Comparison of ENCODE assay signal across 1 cellular context in the genomic region with DNA sequence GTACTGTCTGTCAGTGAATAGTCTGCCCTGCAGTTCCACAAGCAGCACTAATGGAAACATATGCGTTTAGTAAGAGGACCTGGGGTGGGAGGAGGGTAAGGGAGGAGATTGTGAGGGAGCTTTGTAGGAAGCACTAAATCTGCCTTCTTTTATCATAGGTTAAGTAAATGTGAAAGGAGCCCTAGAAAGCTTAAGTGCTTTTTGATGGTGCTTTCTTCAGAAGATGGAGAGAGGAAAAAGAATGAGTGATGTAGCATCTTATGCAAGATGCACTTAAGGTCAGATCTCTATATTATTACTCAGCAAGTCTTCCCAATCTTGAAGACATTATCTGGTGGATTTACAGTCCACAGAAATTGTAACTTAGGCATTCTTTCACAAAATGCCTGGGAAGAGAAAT.
TF ChIP-seq lines count a peak whose summit lies in the region.

No MANE protein-coding gene starts in this region.

TF ChIP-seq in GM23338, 12 proteins besides CTCF, POLR2A, EP300 and RAD21 (continued from another document):
- TF ChIP-seq, protein P1, sequence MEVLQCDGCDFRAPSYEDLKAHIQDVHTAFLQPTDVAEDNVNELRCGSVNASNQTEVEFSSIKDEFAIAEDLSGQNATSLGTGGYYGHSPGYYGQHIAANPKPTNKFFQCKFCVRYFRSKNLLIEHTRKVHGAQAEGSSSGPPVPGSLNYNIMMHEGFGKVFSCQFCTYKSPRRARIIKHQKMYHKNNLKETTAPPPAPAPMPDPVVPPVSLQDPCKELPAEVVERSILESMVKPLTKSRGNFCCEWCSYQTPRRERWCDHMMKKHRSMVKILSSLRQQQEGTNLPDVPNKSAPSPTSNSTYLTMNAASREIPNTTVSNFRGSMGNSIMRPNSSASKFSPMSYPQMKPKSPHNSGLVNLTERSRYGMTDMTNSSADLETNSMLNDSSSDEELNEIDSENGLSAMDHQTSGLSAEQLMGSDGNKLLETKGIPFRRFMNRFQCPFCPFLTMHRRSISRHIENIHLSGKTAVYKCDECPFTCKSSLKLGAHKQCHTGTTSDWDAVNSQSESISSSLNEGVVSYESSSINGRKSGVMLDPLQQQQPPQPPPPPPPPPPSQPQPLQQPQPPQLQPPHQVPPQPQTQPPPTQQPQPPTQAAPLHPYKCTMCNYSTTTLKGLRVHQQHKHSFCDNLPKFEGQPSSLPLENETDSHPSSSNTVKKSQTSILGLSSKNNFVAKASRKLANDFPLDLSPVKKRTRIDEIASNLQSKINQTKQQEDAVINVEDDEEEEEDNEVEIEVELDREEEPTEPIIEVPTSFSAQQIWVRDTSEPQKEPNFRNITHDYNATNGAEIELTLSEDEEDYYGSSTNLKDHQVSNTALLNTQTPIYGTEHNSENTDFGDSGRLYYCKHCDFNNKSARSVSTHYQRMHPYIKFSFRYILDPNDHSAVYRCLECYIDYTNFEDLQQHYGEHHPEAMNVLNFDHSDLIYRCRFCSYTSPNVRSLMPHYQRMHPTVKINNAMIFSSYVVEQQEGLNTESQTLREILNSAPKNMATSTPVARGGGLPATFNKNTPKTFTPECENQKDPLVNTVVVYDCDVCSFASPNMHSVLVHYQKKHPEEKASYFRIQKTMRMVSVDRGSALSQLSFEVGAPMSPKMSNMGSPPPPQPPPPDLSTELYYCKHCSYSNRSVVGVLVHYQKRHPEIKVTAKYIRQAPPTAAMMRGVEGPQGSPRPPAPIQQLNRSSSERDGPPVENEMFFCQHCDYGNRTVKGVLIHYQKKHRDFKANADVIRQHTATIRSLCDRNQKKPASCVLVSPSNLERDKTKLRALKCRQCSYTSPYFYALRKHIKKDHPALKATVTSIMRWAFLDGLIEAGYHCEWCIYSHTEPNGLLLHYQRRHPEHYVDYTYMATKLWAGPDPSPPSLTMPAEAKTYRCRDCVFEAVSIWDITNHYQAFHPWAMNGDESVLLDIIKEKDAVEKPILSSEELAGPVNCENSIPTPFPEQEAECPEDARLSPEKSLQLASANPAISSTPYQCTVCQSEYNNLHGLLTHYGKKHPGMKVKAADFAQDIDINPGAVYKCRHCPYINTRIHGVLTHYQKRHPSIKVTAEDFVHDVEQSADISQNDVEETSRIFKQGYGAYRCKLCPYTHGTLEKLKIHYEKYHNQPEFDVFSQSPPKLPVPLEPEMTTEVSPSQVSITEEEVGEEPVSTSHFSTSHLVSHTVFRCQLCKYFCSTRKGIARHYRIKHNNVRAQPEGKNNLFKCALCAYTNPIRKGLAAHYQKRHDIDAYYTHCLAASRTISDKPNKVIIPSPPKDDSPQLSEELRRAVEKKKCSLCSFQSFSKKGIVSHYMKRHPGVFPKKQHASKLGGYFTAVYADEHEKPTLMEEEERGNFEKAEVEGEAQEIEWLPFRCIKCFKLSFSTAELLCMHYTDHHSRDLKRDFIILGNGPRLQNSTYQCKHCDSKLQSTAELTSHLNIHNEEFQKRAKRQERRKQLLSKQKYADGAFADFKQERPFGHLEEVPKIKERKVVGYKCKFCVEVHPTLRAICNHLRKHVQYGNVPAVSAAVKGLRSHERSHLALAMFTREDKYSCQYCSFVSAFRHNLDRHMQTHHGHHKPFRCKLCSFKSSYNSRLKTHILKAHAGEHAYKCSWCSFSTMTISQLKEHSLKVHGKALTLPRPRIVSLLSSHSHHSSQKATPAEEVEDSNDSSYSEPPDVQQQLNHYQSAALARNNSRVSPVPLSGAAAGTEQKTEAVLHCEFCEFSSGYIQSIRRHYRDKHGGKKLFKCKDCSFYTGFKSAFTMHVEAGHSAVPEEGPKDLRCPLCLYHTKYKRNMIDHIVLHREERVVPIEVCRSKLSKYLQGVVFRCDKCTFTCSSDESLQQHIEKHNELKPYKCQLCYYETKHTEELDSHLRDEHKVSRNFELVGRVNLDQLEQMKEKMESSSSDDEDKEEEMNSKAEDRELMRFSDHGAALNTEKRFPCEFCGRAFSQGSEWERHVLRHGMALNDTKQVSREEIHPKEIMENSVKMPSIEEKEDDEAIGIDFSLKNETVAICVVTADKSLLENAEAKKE (CRISPR knock-in tag; IDR thresholded peaks at IDR 0.05) = no peak
- TF ChIP-seq ZNF114 (CRISPR knock-in tag; IDR thresholded peaks at IDR 0.05) = no peak
- TF ChIP-seq, protein P2, sequence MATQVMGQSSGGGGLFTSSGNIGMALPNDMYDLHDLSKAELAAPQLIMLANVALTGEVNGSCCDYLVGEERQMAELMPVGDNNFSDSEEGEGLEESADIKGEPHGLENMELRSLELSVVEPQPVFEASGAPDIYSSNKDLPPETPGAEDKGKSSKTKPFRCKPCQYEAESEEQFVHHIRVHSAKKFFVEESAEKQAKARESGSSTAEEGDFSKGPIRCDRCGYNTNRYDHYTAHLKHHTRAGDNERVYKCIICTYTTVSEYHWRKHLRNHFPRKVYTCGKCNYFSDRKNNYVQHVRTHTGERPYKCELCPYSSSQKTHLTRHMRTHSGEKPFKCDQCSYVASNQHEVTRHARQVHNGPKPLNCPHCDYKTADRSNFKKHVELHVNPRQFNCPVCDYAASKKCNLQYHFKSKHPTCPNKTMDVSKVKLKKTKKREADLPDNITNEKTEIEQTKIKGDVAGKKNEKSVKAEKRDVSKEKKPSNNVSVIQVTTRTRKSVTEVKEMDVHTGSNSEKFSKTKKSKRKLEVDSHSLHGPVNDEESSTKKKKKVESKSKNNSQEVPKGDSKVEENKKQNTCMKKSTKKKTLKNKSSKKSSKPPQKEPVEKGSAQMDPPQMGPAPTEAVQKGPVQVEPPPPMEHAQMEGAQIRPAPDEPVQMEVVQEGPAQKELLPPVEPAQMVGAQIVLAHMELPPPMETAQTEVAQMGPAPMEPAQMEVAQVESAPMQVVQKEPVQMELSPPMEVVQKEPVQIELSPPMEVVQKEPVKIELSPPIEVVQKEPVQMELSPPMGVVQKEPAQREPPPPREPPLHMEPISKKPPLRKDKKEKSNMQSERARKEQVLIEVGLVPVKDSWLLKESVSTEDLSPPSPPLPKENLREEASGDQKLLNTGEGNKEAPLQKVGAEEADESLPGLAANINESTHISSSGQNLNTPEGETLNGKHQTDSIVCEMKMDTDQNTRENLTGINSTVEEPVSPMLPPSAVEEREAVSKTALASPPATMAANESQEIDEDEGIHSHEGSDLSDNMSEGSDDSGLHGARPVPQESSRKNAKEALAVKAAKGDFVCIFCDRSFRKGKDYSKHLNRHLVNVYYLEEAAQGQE (IDR thresholded peaks at IDR 0.05; ENCODE audit: unreplicated experiment) = no peak
- TF ChIP-seq EZH2 (IDR thresholded peaks at IDR 0.05; ENCODE audit: low read depth, unreplicated experiment) = no peak
- TF ChIP-seq EZH2phosphoT487 (IDR thresholded peaks at IDR 0.05; ENCODE audit: unreplicated experiment) = no peak
- TF ChIP-seq JUNB (IDR thresholded peaks at IDR 0.05; ENCODE audit: unreplicated experiment) = no peak
- TF ChIP-seq ZNF331 (CRISPR knock-in tag; IDR thresholded peaks at IDR 0.05; ENCODE audit: low read depth) = no peak
- TF ChIP-seq, protein P3, sequence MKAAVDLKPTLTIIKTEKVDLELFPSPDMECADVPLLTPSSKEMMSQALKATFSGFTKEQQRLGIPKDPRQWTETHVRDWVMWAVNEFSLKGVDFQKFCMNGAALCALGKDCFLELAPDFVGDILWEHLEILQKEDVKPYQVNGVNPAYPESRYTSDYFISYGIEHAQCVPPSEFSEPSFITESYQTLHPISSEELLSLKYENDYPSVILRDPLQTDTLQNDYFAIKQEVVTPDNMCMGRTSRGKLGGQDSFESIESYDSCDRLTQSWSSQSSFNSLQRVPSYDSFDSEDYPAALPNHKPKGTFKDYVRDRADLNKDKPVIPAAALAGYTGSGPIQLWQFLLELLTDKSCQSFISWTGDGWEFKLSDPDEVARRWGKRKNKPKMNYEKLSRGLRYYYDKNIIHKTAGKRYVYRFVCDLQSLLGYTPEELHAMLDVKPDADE (IDR thresholded peaks at IDR 0.05) = no peak
- no peak for TF ChIP-seq STAT1 (IDR thresholded peaks at IDR 0.05; ENCODE audit: unreplicated experiment)
- no peak for TF ChIP-seq POLR2AphosphoS5 (IDR thresholded peaks at IDR 0.05; ENCODE audit: low read depth)
TF ChIP-seq in GM23338: peak in this region for 0.
